In the genomic region with DNA sequence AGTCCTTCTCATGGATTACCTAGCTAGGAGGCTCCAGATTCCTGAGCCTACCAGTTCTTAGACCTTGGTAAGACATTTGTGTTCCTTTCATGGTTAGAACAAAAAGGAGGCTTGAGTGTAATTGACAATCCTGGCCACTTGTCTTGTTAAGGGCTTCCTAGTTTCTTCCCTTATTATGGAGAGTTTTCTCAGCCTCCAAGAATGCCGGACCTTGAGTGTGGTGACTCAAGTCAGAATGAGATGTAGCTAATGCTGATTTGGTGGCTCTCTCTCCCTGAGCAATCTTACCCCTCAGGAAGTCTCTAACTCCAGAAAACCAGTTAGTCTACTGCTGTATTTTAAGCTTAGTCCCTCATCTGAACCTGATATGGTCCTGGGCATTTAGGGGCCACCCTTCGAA, we compare ENCODE assay signal across 23 cellular contexts. TPM values are rescaled to one million over a fixed set of nuclear protein-coding genes. Genes with fewer than 3 reads are reported as not detected.
"Had no signal": no experiment of that assay in that cellular context is flagged by ENCODE, and none has a peak within 500 bp of the region (broad histone marks: within the 10 kb centered on the region; RNA-seq: fewer than 3 reads in every experiment).

No MANE protein-coding gene starts in this region.

- H3K27me3 ChIP-seq: body of pancreas, pancreas, thyroid gland had no signal

- H3K4me3 ChIP-seq: body of pancreas, pancreas, psoas muscle, thyroid gland had no signal

- H3K27ac ChIP-seq: body of pancreas, neutrophil, pancreas, psoas muscle had no signal

- DNase-seq: activated CD4-positive, alpha-beta memory T cell treated with anti-CD3 and anti-CD28 coated beads for 36 hours; activated CD4-positive, alpha-beta T cell treated with anti-CD3 and anti-CD28 coated beads for 48 hours; activated effector memory CD4-positive, alpha-beta T cell treated with Interleukin-2 at 50 U/mL for 16 hours; activated naive CD4-positive, alpha-beta T cell treated with anti-CD3 and anti-CD28 coated beads for 36 hours; activated T-cell treated with anti-CD3 and anti-CD28 coated beads, Interleukin-2, amount 50 U/mL, for 72 hours; body of pancreas; effector CD4-positive, alpha-beta T cell; foreskin melanocyte; kidney; pancreas; psoas muscle; right cardiac atrium; stimulated activated CD4-positive, alpha-beta T cell treated with anti-CD3 and anti-CD28 coated beads, Interleukin-12 subunit alpha, Interleukin-12 subunit beta, amount 100 ng/mL, for 4 hours; stimulated activated CD4-positive, alpha-beta T cell treated with anti-CD3 and anti-CD28 coated beads, Interleukin-4, amount 100 ng/mL, for 4 hours; substantia nigra; T1000 had no signal

- H3K36me3 ChIP-seq: neutrophil, pancreas, thyroid gland had no signal

- H3K9me3 ChIP-seq: body of pancreas, neutrophil, pancreas, psoas muscle, thyroid gland had no signal

- H3K4me1 ChIP-seq: pancreas, psoas muscle had no signal

RNA-seq across cellular contexts. Expression of a gene that starts 14.3 kb away (rescaled TPM):
- total RNA-seq: body of pancreas, epithelial cell of proximal tubule, lung microvascular endothelial cell had no signal

RNA-seq across cellular contexts. Expression of a gene that starts 48.9 kb away (rescaled TPM):
- total RNA-seq: activated CD4-positive, alpha-beta memory T cell treated with anti-CD3 and anti-CD28 coated beads for 36 hours; activated naive CD4-positive, alpha-beta T cell treated with anti-CD3 and anti-CD28 coated beads for 36 hours; activated T-cell treated with anti-CD3 and anti-CD28 coated beads, Interleukin-2, amount 50 U/mL, for 72 hours; body of pancreas; cardiac septum; epithelial cell of proximal tubule; kidney; lung microvascular endothelial cell; pancreas; psoas muscle; right cardiac atrium; skeletal muscle tissue; thyroid gland; ureter had no signal
